In the genomic region with DNA sequence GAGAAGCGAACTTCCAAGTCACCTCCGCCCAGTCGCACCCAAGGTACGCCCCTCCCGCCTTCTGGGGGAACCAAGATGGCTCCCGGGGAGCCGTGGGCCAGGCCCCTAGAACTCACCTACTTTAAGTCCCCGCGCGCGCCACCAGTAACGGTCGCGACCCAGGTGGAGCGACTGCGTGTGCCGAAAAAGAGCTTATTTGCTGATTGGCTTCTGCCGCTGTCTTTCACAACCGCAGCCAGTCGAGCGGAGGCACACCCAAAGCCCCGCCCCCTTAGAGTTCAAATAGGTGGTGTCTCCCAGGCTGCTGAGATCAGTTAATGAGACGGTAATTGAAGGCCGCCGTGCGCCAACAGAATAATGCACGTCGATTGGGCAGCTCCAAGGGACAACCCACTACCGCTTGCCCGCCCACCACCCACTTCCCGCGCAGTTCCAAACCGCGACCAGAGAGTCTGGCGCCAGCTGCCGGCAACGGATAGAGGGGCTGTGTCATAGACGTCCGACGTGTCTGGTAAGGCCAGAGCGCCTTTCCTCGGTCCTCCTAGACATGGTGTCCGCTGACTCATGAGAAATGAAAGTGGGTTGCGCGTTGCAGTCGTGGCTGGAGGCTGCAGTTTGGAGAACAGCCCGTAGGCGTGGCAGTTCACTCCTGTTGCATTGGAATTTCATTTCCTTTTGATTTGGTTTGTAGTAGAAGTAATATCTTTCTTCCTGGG, we compare ENCODE assay signal across 1 cellular context.
TF ChIP-seq lines count a peak whose summit lies in the region.

MDC1 (minus strand) TSS at position 153 of the 716 bp plus-strand sequence. CDS start 2,106 bp downstream, outside the sequence.

TF ChIP-seq in K562, 482 proteins besides CTCF, POLR2A, EP300 and RAD21 (continued from another document):
- TF ChIP-seq, protein P1, sequence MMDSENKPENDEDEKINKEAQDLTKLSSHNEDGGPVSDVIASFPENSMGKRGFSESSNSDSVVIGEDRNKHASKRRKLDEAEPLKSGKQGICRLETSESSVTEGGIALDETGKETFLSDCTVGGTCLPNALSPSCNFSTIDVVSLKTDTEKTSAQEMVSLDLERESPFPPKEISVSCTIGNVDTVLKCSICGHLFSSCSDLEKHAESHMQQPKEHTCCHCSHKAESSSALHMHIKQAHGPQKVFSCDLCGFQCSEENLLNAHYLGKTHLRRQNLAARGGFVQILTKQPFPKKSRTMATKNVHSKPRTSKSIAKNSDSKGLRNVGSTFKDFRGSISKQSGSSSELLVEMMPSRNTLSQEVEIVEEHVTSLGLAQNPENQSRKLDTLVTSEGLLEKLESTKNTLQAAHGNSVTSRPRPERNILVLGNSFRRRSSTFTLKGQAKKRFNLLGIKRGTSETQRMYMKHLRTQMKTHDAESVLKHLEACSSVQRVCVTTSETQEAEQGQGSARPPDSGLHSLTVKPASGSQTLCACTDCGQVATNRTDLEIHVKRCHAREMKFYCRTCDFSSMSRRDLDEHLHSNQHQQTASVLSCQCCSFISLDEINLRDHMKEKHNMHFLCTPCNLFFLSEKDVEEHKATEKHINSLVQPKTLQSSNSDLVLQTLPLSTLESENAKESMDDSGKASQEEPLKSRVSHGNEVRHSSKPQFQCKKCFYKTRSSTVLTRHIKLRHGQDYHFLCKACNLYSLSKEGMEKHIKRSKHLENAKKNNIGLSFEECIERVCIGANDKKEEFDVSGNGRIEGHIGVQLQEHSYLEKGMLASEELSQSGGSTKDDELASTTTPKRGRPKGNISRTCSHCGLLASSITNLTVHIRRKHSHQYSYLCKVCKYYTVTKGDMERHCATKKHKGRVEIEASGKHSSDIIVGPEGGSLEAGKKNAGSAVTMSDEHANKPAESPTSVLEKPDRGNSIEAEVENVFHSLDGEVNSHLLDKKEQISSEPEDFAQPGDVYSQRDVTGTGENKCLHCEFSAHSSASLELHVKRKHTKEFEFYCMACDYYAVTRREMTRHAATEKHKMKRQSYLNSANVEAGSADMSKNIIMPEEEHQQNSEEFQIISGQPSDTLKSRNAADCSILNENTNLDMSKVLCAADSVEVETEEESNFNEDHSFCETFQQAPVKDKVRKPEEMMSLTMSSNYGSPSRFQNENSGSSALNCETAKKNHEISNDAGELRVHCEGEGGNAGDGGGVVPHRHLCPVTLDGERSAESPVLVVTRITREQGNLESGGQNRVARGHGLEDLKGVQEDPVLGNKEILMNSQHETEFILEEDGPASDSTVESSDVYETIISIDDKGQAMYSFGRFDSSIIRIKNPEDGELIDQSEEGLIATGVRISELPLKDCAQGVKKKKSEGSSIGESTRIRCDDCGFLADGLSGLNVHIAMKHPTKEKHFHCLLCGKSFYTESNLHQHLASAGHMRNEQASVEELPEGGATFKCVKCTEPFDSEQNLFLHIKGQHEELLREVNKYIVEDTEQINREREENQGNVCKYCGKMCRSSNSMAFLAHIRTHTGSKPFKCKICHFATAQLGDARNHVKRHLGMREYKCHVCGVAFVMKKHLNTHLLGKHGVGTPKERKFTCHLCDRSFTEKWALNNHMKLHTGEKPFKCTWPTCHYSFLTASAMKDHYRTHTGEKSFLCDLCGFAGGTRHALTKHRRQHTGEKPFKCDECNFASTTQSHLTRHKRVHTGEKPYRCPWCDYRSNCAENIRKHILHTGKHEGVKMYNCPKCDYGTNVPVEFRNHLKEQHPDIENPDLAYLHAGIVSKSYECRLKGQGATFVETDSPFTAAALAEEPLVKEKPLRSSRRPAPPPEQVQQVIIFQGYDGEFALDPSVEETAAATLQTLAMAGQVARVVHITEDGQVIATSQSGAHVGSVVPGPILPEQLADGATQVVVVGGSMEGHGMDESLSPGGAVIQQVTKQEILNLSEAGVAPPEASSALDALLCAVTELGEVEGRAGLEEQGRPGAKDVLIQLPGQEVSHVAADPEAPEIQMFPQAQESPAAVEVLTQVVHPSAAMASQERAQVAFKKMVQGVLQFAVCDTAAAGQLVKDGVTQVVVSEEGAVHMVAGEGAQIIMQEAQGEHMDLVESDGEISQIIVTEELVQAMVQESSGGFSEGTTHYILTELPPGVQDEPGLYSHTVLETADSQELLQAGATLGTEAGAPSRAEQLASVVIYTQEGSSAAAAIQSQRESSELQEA (IDR thresholded peaks at IDR 0.05; ENCODE audit: low read depth), result no peak
- peak; percentile 58; the same call in 1 of the 2 replicates for TF ChIP-seq GATAD2A (IDR thresholded peaks at IDR 0.05)
- no peak for TF ChIP-seq ADNP (tag; IDR thresholded peaks at IDR 0.05)
- peak; percentile 88 for TF ChIP-seq FOXJ2 (tag; IDR thresholded peaks at IDR 0.05)
- TF ChIP-seq TCF3 (CRISPR knock-in tag; IDR thresholded peaks at IDR 0.05), result peak; percentile 73
- peak; percentile 89 for TF ChIP-seq GATAD2B (IDR thresholded peaks at IDR 0.05; ENCODE audit: borderline replicate concordance)
- peak; percentile 84 for TF ChIP-seq ZBTB7A (IDR thresholded peaks at IDR 0.05; ENCODE audit: borderline replicate concordance, control insufficient read depth, low read depth, low read length)
- TF ChIP-seq ZNF444 (CRISPR knock-in tag; IDR thresholded peaks at IDR 0.05), result 0 out of 2 replicates have a peak, but pooled peaks have one; percentile 22
- peak; percentile 99 for TF ChIP-seq SNIP1 (IDR thresholded peaks at IDR 0.05; ENCODE audit: low read depth)
- peak; percentile 80 for TF ChIP-seq SMAD1 (IDR thresholded peaks at IDR 0.05; ENCODE audit: low read depth, low read length, partially characterized antibody)
- peak; percentile 86 for TF ChIP-seq SOX6 (IDR thresholded peaks at IDR 0.05)
- TF ChIP-seq ZNF184 (CRISPR knock-in tag; IDR thresholded peaks at IDR 0.05), result no peak
- TF ChIP-seq, protein P2, sequence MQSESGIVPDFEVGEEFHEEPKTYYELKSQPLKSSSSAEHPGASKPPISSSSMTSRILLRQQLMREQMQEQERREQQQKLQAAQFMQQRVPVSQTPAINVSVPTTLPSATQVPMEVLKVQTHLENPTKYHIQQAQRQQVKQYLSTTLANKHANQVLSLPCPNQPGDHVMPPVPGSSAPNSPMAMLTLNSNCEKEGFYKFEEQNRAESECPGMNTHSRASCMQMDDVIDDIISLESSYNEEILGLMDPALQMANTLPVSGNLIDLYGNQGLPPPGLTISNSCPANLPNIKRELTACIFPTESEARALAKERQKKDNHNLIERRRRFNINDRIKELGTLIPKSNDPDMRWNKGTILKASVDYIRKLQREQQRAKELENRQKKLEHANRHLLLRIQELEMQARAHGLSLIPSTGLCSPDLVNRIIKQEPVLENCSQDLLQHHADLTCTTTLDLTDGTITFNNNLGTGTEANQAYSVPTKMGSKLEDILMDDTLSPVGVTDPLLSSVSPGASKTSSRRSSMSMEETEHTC (IDR thresholded peaks at IDR 0.05), result no peak
- no peak for TF ChIP-seq MCM7 (IDR thresholded peaks at IDR 0.05)
- peak; percentile 86 for TF ChIP-seq MEIS2 (IDR thresholded peaks at IDR 0.05; ENCODE audit: partially characterized antibody)
- TF ChIP-seq COPS2 (conservative IDR thresholded peaks at IDR 0.05), result no peak
- TF ChIP-seq, protein P3, sequence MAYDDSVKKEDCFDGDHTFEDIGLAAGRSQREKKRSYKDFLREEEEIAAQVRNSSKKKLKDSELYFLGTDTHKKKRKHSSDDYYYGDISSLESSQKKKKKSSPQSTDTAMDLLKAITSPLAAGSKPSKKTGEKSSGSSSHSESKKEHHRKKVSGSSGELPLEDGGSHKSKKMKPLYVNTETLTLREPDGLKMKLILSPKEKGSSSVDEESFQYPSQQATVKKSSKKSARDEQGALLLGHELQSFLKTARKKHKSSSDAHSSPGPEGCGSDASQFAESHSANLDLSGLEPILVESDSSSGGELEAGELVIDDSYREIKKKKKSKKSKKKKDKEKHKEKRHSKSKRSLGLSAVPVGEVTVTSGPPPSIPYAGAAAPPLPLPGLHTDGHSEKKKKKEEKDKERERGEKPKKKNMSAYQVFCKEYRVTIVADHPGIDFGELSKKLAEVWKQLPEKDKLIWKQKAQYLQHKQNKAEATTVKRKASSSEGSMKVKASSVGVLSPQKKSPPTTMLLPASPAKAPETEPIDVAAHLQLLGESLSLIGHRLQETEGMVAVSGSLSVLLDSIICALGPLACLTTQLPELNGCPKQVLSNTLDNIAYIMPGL (CRISPR knock-in tag; IDR thresholded peaks at IDR 0.05), result peak; percentile 79; the same call in 1 of the 2 replicates
- no peak for TF ChIP-seq PTRF (tag; IDR thresholded peaks at IDR 0.05)
- no peak for TF ChIP-seq STAT5B (CRISPR knock-in tag; IDR thresholded peaks at IDR 0.05)
- TF ChIP-seq SRF (CRISPR knock-in tag; IDR thresholded peaks at IDR 0.05), result peak in 1 of 2 experiments; percentile 22; a peak in 1 of 4 replicates
- TF ChIP-seq ZNF639 (CRISPR knock-in tag; conservative IDR thresholded peaks at IDR 0.05 in 1 of 2, IDR thresholded peaks at IDR 0.05 in 1 of 2), result peak in 1 of 2 experiments; percentile 95; a peak in 2 of 4 replicates
- TF ChIP-seq, protein P4, sequence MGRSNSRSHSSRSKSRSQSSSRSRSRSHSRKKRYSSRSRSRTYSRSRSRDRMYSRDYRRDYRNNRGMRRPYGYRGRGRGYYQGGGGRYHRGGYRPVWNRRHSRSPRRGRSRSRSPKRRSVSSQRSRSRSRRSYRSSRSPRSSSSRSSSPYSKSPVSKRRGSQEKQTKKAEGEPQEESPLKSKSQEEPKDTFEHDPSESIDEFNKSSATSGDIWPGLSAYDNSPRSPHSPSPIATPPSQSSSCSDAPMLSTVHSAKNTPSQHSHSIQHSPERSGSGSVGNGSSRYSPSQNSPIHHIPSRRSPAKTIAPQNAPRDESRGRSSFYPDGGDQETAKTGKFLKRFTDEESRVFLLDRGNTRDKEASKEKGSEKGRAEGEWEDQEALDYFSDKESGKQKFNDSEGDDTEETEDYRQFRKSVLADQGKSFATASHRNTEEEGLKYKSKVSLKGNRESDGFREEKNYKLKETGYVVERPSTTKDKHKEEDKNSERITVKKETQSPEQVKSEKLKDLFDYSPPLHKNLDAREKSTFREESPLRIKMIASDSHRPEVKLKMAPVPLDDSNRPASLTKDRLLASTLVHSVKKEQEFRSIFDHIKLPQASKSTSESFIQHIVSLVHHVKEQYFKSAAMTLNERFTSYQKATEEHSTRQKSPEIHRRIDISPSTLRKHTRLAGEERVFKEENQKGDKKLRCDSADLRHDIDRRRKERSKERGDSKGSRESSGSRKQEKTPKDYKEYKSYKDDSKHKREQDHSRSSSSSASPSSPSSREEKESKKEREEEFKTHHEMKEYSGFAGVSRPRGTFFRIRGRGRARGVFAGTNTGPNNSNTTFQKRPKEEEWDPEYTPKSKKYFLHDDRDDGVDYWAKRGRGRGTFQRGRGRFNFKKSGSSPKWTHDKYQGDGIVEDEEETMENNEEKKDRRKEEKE (IDR thresholded peaks at IDR 0.05; ENCODE audit: borderline replicate concordance in 1 of 2, control insufficient read depth in 1 of 2, low read depth in 2 of 2, low read length in 1 of 2), result peak in 1 of 2 experiments; percentile 93; a peak in 2 of 4 replicates
- 0 out of 2 replicates have a peak, but pooled peaks have one; percentile 36 for TF ChIP-seq CAMTA2 (CRISPR knock-in tag; conservative IDR thresholded peaks at IDR 0.05)
- TF ChIP-seq CCAR2 (IDR thresholded peaks at IDR 0.05; ENCODE audit: low read depth, low read length), result no peak
TF ChIP-seq in K562: peak in this region for 213.
